ENCODE assay signal across 25 cellular contexts in genomic region chr4:158904815-158905214, GRCh38.
"Had no signal": no experiment of that assay in that cellular context is flagged by ENCODE, and none has a peak within 500 bp of the region (broad histone marks: within the 10 kb centered on the region; RNA-seq: fewer than 3 reads in every experiment).

No MANE protein-coding gene starts in this region.

- H3K4me2 ChIP-seq: neural progenitor cell had no signal

- H3K9ac ChIP-seq: neural progenitor cell had no signal

- ATAC-seq: activated CD8-positive, alpha-beta T cell treated with anti-CD3 and anti-CD28 coated beads for 36 hours; effector memory CD8-positive, alpha-beta T cell; gastrocnemius medialis; naive thymus-derived CD4-positive, alpha-beta T cell had no signal

- H3K9me3 Mint-ChIP-seq: activated CD8-positive, alpha-beta T cell treated with anti-CD3 and anti-CD28 coated beads for 36 hours; activated naive CD8-positive, alpha-beta T cell treated with anti-CD3 and anti-CD28 coated beads for 36 hours; effector memory CD8-positive, alpha-beta T cell had no signal

- H3K27me3 Mint-ChIP-seq: activated CD4-positive, alpha-beta T cell treated with anti-CD3 and anti-CD28 coated beads, Interleukin-2, amount 10 ng/mL, durations not matched to agents 7 days and 5 days; activated CD8-positive, alpha-beta T cell treated with anti-CD3 and anti-CD28 coated beads for 36 hours; activated naive CD8-positive, alpha-beta T cell treated with anti-CD3 and anti-CD28 coated beads for 36 hours; effector memory CD8-positive, alpha-beta T cell; naive thymus-derived CD4-positive, alpha-beta T cell had no signal

- H3K27ac ChIP-seq: adrenal gland, ascending aorta, gastrocnemius medialis, neural progenitor cell, tibial nerve, WERI-Rb-1 had no signal

- H3K27me3 ChIP-seq: adrenal gland, ascending aorta, gastrocnemius medialis, neural progenitor cell, right lobe of liver, tibial nerve had no signal

- H3K4me1 ChIP-seq: adrenal gland, ascending aorta had no signal

- H3K27ac Mint-ChIP-seq: activated CD4-positive, alpha-beta T cell treated with anti-CD3 and anti-CD28 coated beads, Interleukin-2, amount 10 ng/mL, durations not matched to agents 7 days and 5 days; activated CD8-positive, alpha-beta T cell treated with anti-CD3 and anti-CD28 coated beads for 36 hours; activated naive CD8-positive, alpha-beta T cell treated with anti-CD3 and anti-CD28 coated beads for 36 hours; brain; mesothelial cell of epicardium; neural progenitor cell had no signal

- H2AFZ ChIP-seq: neural progenitor cell had no signal

- H3K4me3 ChIP-seq: adrenal gland, ascending aorta, gastrocnemius medialis, neural progenitor cell, right lobe of liver, tibial nerve had no signal

- DNase-seq: activated CD4-positive, alpha-beta T cell treated with anti-CD3 and anti-CD28 coated beads for 1 hour; activated CD4-positive, alpha-beta T cell treated with anti-CD3 and anti-CD28 coated beads, Interleukin-2, amount 10 ng/mL, durations not matched to agents 7 days and 5 days; activated CD8-positive, alpha-beta T cell treated with anti-CD3 and anti-CD28 coated beads for 36 hours; activated effector memory CD4-positive, alpha-beta T cell treated with Interleukin-2 at 50 U/mL for 16 hours; activated naive CD4-positive, alpha-beta T cell treated with Interleukin-2 at 50 U/mL for 16 hours; activated naive CD8-positive, alpha-beta T cell treated with anti-CD3 and anti-CD28 coated beads for 36 hours; adrenal gland; caudate nucleus; cortex of kidney; effector memory CD8-positive, alpha-beta T cell; erythroblast; gastrocnemius medialis; glutamatergic neuron; islet precursor cell; naive thymus-derived CD4-positive, alpha-beta T cell; right lobe of liver; stimulated activated CD4-positive, alpha-beta T cell treated with anti-CD3 and anti-CD28 coated beads, Interleukin-2, amount 100 ng/mL, for 48 hours; stimulated activated naive CD4-positive, alpha-beta T cell treated with Interleukin-2 at 50 U/mL for 16 hours; T1000; WERI-Rb-1 had no signal

- H3K9me3 ChIP-seq: adrenal gland, ascending aorta, gastrocnemius medialis, right lobe of liver had no signal

- H3K4me3 Mint-ChIP-seq: activated CD4-positive, alpha-beta T cell treated with anti-CD3 and anti-CD28 coated beads, Interleukin-2, amount 10 ng/mL, durations not matched to agents 7 days and 5 days; activated CD8-positive, alpha-beta T cell treated with anti-CD3 and anti-CD28 coated beads for 36 hours; activated naive CD8-positive, alpha-beta T cell treated with anti-CD3 and anti-CD28 coated beads for 36 hours; brain; effector memory CD8-positive, alpha-beta T cell; mesothelial cell of epicardium; naive thymus-derived CD4-positive, alpha-beta T cell; neural progenitor cell had no signal

- H3K36me3 ChIP-seq: neural progenitor cell, right lobe of liver had no signal
